In genomic region chr17:7561589-7562207, GRCh38 we compare ENCODE assay signal across 8 cellular contexts. TPM values are rescaled to one million over a fixed set of nuclear protein-coding genes. Genes with fewer than 3 reads are reported as not detected.
DNase-seq lines count a peak whose midpoint lies in the region; ATAC-seq and TF ChIP-seq lines count a peak whose summit lies in the region.

SENP3 (plus strand) TSS chr17:7561919; CDS start chr17:7563077, 1,158 bp downstream.

- WGBS in prostate gland, result 1% methylated on average over 59 of the region's 82 CpGs
- WGBS in upper lobe of left lung, 2 donors, result 0 to 1% methylated on average over 6 to 58 of the region's 82 CpGs

- peak within 1 kb of the TSS; percentile 95 for H3K4me2 ChIP-seq in HCT116 (ENCODE audit: low read length)

- RAD21 ChIA-PET in HCT116 (lab: Charles Lee; ENCODE audit: low non-redundant PET in 1 of 2, low total read pairs in 2 of 2, uncharacterized antibody in 2 of 2, unreplicated experiment in 2 of 2), result no interaction called here

- no peaks in the 10 kb centered on the region for H4K20me1 ChIP-seq in HCT116 (ENCODE audit: insufficient read depth)

- POLR2A ChIA-PET in HCT116 (lab: Charles Lee), result interaction anchor here (1.3 to 1.6 kb wide), 2 partner anchors 125 to 611 kb away, joined by 3 to 6 read pairs; partner anchors contain the start of gene TMEM102

- H3K79me2 ChIP-seq in HCT116 (ENCODE audit: insufficient read depth, low read length), result peaks cover 52% of the 10 kb centered on the region

- CTCF ChIA-PET in HCT116 (lab: Charles Lee), result interaction anchor here (1.3 to 2.4 kb wide), 6 partner anchors 47 to 232 kb away, joined by 3 to 37 read pairs (median 13); partner anchors contain the start of genes NEURL4, PLSCR3 and TMEM102

- no peak for TF ChIP-seq EP300 in upper lobe of left lung (IDR thresholded peaks at IDR 0.05)

- H2AFZ ChIP-seq in HCT116 (ENCODE audit: low read depth, low read length, poor library complexity, severe bottlenecking), result no peak within 1 kb of the TSS

- H3K27ac ChIP-seq in HCT116 (ENCODE audit: low read depth, low read length) (peak within 1 kb of the TSS; percentile 86), left ventricle myocardium inferior (replicated peaks) (peak within 1 kb of the TSS; percentile 94), prostate gland (peak within 1 kb of the TSS; percentile 92 to 96), upper lobe of left lung (peak within 1 kb of the TSS; percentile 95 to 97 (median 96))

- intact Hi-C loops in HCT116 (cut with micrococcal nuclease) (loop anchor here (1.0 to 10.0 kb wide), 5 partner anchors 47 to 205 kb away; partner anchors contain the start of genes CHRNB1, POLR2A and SLC35G6), left ventricle myocardium inferior (cut with micrococcal nuclease) (loop anchor here (10.0 kb wide), 1 partner anchor 47 kb away; no protein-coding TSS in a partner anchor), prostate gland (cut with DNase I) (loop anchor here (1.0 to 5.0 kb wide), 3 partner anchors 47 to 209 kb away; partner anchors contain the start of genes FGF11, KCTD11 and TMEM102)

- TF ChIP-seq RAD21 in HCT116 (IDR thresholded peaks at IDR 0.05; ENCODE audit: low read depth), result no peak

- H3K36me3 ChIP-seq in HCT116 (ENCODE audit: control insufficient read depth in 1 of 2, insufficient read depth in 2 of 2, low read length in 2 of 2) (peaks cover 22 to 30% of the 10 kb centered on the region in 2 experiments), left ventricle myocardium inferior (peaks cover 38% of the 10 kb centered on the region), prostate gland (peaks cover 0 to 11% of the 10 kb centered on the region in 2 donors), upper lobe of left lung (peaks cover 17 to 38% (median 34%) of the 10 kb centered on the region in 4 donors)

- TF ChIP-seq CTCF in HCT116 (IDR thresholded peaks at IDR 0.05 in 2 of 3, conservative IDR thresholded peaks at IDR 0.05 in 1 of 3; ENCODE audit: borderline replicate concordance in 1 of 3, insufficient read depth in 1 of 3, low read depth in 2 of 3, low read length in 2 of 3) (no peak), left ventricle myocardium inferior (IDR thresholded peaks at IDR 0.05; ENCODE audit: borderline replicate concordance) (no peak), prostate gland (IDR thresholded peaks at IDR 0.05) (peak in 2 of 4 experiments; percentile 32 to 56), upper lobe of left lung (IDR thresholded peaks at IDR 0.05) (peak in 2 of 6 experiments; percentile 7 to 48)

- DNase-seq in HCT116 (ENCODE audit: low read depth, low spot score) (peak; percentile 73), NAMALWA (ENCODE audit: low spot score) (peak; percentile 81), T-helper 2 cell (peak; percentile 84 to 94 (median 89)), amygdala (lab: John Stamatoyannopoulos, UW) (peak in 53 of 56 donors; percentile 17 to 92 (median 79)), left ventricle myocardium inferior (peak; percentile 91), prostate gland (ENCODE audit: low spot score) (peak; percentile 90), upper lobe of left lung (peak; percentile 93 to 98)

- BruUV-seq in HCT116 (replicated peaks; lab: Mats Ljungman, UMichigan), result no TSS peak

- peak within 1 kb of the TSS; percentile 98 for H3K9ac ChIP-seq in HCT116 (ENCODE audit: low read length)

- peak; percentile 84 for ATAC-seq in HCT116
- ATAC-seq in upper lobe of left lung (ENCODE audit: low FRiP score in 2 of 2), result peak; percentile 79 to 91

- no peaks in the 10 kb centered on the region for H3K9me2 ChIP-seq in HCT116 (ENCODE audit: insufficient read depth)

- no peak for TF ChIP-seq POLR2A in HCT116 (IDR thresholded peaks at IDR 0.05; ENCODE audit: borderline replicate concordance, extremely low read depth, insufficient read depth, insufficient read length)
- TF ChIP-seq POLR2A in prostate gland (IDR thresholded peaks at IDR 0.05), result peak; percentile 54
- TF ChIP-seq POLR2A in upper lobe of left lung (IDR thresholded peaks at IDR 0.05), result peak in 1 of 4 donors; percentile 79

- peaks cover 27 to 55% of the 10 kb centered on the region in 2 experiments for H3K4me1 ChIP-seq in HCT116 (ENCODE audit: control insufficient read depth in 1 of 2, insufficient read depth in 2 of 2, low read length in 2 of 2)
- H3K4me1 ChIP-seq in left ventricle myocardium inferior, result peaks cover 81% of the 10 kb centered on the region
- H3K4me1 ChIP-seq in prostate gland (replicated peaks), result peaks cover 52% of the 10 kb centered on the region
- peaks cover 57 to 72% (median 66%) of the 10 kb centered on the region in 4 donors for H3K4me1 ChIP-seq in upper lobe of left lung

- no peaks in the 10 kb centered on the region for H3K9me3 ChIP-seq in HCT116 (ENCODE audit: control insufficient read depth in 1 of 2, insufficient read depth in 1 of 2, low read depth in 1 of 2, low read length in 2 of 2)
- H3K9me3 ChIP-seq in left ventricle myocardium inferior (replicated peaks), result no peaks in the 10 kb centered on the region
- no peaks in the 10 kb centered on the region for H3K9me3 ChIP-seq in prostate gland
- H3K9me3 ChIP-seq in upper lobe of left lung, result no peaks in the 10 kb centered on the region

- peak within 1 kb of the TSS; percentile 93 for H3K4me3 ChIP-seq in GM08714 (ENCODE audit: low read length)
- peak within 1 kb of the TSS; percentile 79 to 83 for H3K4me3 ChIP-seq in HCT116 (replicated peaks in 1 of 2; ENCODE audit: low read depth in 1 of 2, low read length in 2 of 2)
- peak within 1 kb of the TSS; percentile 99 for H3K4me3 ChIP-seq in left ventricle myocardium inferior
- H3K4me3 ChIP-seq in prostate gland, result peak within 1 kb of the TSS; percentile 94 to 99
- peak within 1 kb of the TSS; percentile 67 to 95 (median 72) for H3K4me3 ChIP-seq in upper lobe of left lung

- H3K27me3 ChIP-seq in HCT116 (ENCODE audit: insufficient read depth, low read length) (no peaks in the 10 kb centered on the region), left ventricle myocardium inferior (ENCODE audit: low read depth) (no peaks in the 10 kb centered on the region), prostate gland (replicated peaks; ENCODE audit: insufficient read depth) (no peaks in the 10 kb centered on the region), upper lobe of left lung (no peaks in the 10 kb centered on the region)

TF ChIP-seq in HCT116, 20 proteins besides CTCF, POLR2A, EP300 and RAD21:
- TF ChIP-seq ATF3 (IDR thresholded peaks at IDR 0.05) (no peak), TCF7L2 (IDR thresholded peaks at IDR 0.05; ENCODE audit: borderline replicate concordance, extremely low read depth, insufficient read depth, insufficient read length) (peak; percentile 32), POLR2AphosphoS5 (IDR thresholded peaks at IDR 0.05; ENCODE audit: low read depth, low read length) (peak; percentile 65), CEBPB (IDR thresholded peaks at IDR 0.05; ENCODE audit: low read depth) (no peak), MAX (IDR thresholded peaks at IDR 0.05) (peak; percentile 60), ZFX (IDR thresholded peaks at IDR 0.05) (peak; percentile 68; the same call in 1 of the 2 replicates), SIN3A (IDR thresholded peaks at IDR 0.05; ENCODE audit: low read depth) (no peak), FOSL1 (IDR thresholded peaks at IDR 0.05; ENCODE audit: low read depth) (no peak), YY1 (IDR thresholded peaks at IDR 0.05; ENCODE audit: extremely low read depth, insufficient replicate concordance, low read depth, low read length) (no peak), SRF (IDR thresholded peaks at IDR 0.05; ENCODE audit: low read depth) (0 out of 2 replicates have a peak, but pooled peaks have one; percentile 59), SP1 (IDR thresholded peaks at IDR 0.05; ENCODE audit: low read depth) (no peak), JUND (IDR thresholded peaks at IDR 0.05) (no peak)

RNA-seq across cellular contexts. Expression of gene SENP3, which starts in this region (rescaled TPM):
- total RNA-seq in HCT116 (2021; ENCODE audit: unreplicated experiment) (73.8 TPM), left ventricle myocardium inferior (29.5 TPM), prostate gland (10 to 100 TPM; 39.6 to 65.7 TPM), upper lobe of left lung (100 to 1,000 TPM in 1 of 6 donors, 10 to 100 TPM in 5; 54.2 to 108 (median 57.5) TPM)
- polyA plus RNA-seq in HCT116 (2012), result 43.9 and 51.1 TPM in 2 replicates

Comparison
In these comparisons a context has a peak if more than half of its experiments do, and no peak if none do; other contexts are left out.
1. Peak in every context shown above with its lines: DNase-seq, ATAC-seq, H3K4me3 ChIP-seq and H3K27ac ChIP-seq.